ENCODE assay signal across 15 cellular contexts in the genomic region with DNA sequence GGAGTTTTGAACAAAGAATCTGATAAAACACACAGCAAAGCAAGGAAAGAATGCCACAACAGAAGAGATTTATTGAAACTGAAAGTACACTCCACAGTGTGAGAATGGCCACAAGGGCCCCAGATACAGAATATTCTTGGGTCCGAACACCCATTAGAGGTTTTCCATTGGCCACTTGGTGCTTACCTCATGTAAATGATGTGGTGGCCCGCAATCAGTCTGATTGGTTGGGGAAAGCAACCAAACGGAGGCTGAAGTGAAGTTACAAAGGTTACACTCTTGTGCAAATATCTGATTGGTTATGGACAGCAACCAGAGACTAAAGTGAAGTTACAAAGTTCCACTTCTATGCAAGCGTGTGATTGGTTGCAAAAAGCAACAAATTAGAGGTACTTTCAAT. TPM values are rescaled to one million over a fixed set of nuclear protein-coding genes. Genes with fewer than 3 reads are reported as not detected.
DNase-seq lines count a peak whose midpoint lies in the region; ATAC-seq and TF ChIP-seq lines count a peak whose summit lies in the region.
"Had no signal": no experiment of that assay in that cellular context is flagged by ENCODE, and none has a peak within 500 bp of the region (broad histone marks: within the 10 kb centered on the region; RNA-seq: fewer than 3 reads in every experiment).

No MANE protein-coding gene starts in this region.

- H3K4me2 ChIP-seq in KMS-11, result peak overlapping the region; percentile 33

- H3K27ac ChIP-seq in ACC112 (ENCODE audit: low read depth, low read length) (no peak overlapping the region), KMS-11 (no peak overlapping the region)

- H3K4me3 ChIP-seq in ACC112 (ENCODE audit: low read depth, low read length) (no peak overlapping the region), KMS-11 (IDR thresholded peaks at IDR 0.05; ENCODE audit: insufficient read depth, low read depth, low read length) (no peak overlapping the region)

- H3K27me3 ChIP-seq in ACC112 (ENCODE audit: insufficient read depth, low read length), result no peaks in the 10 kb centered on the region
- no peaks in the 10 kb centered on the region for H3K27me3 ChIP-seq in KMS-11 (ENCODE audit: insufficient read depth, low read depth)

- ATAC-seq in GM19043 (IDR thresholded peaks at IDR 0.05; ENCODE audit: low read depth, unreplicated experiment) (peak; percentile 62), HG02798 (IDR thresholded peaks at IDR 0.05; ENCODE audit: poor library complexity, unreplicated experiment) (peak; percentile 89)

- peak overlapping the region; percentile 25 for H2AFZ ChIP-seq in ACC112 (ENCODE audit: low read length, unreplicated experiment)
- H2AFZ ChIP-seq in KMS-11 (ENCODE audit: low read depth), result no peak overlapping the region

- no peak overlapping the region for H3K9ac ChIP-seq in KMS-11

- H4K20me1 ChIP-seq in KMS-11 (ENCODE audit: insufficient read depth), result no peaks in the 10 kb centered on the region

- H3K36me3 ChIP-seq in ACC112 (ENCODE audit: insufficient read depth, low read length) (no peaks in the 10 kb centered on the region; the same call in none of the 2 replicates), KMS-11 (ENCODE audit: insufficient read depth) (no peaks in the 10 kb centered on the region)

- H3K79me2 ChIP-seq in ACC112 (ENCODE audit: control insufficient read depth, insufficient read depth, low read length, unreplicated experiment) (no peaks in the 10 kb centered on the region), KMS-11 (ENCODE audit: insufficient read depth, low read depth) (no peaks in the 10 kb centered on the region)

- no peak for DNase-seq in NCI-H2227 treated with DMSO at 0.1 percent for 48 hours (lab: John Stamatoyannopoulos, UW)
- DNase-seq in ureter (ENCODE audit: low spot score), result no peak
- DNase-seq in 8988T, result no peak
- no peak for DNase-seq in central memory CD4-positive, alpha-beta T cell
- DNase-seq: activated CD4-positive, CD25-positive, alpha-beta regulatory T cell; effector CD4-positive, alpha-beta T cell; foreskin melanocyte; NCI-H2081 treated with DMSO at 0.1 percent for 48 hours; retina had no signal

- H3K4me1 ChIP-seq in ACC112 (ENCODE audit: control insufficient read depth, insufficient read depth, low read length, unreplicated experiment), result no peaks in the 10 kb centered on the region
- H3K4me1 ChIP-seq in KMS-11 (ENCODE audit: low read depth, poor library complexity, severe bottlenecking), result peaks cover 18% of the 10 kb centered on the region

- no peak for TF ChIP-seq CTCF in KMS-11 (conservative IDR thresholded peaks at IDR 0.05; ENCODE audit: low read depth, low read length)

RNA-seq across cellular contexts. Expression of a gene that starts 20.4 kb away (rescaled TPM):
- 22.7 TPM for total RNA-seq in ureter

RNA-seq across cellular contexts. Expression of a gene that starts 20.5 kb away (rescaled TPM):
- total RNA-seq in ureter, result 7.5 TPM

RNA-seq across cellular contexts. Expression of a gene that starts 54.9 kb away (rescaled TPM):
- not detected for total RNA-seq in ureter
- total RNA-seq: LHCN-M2, myocyte had no signal
